In genomic region chr10:35462491-35462934, GRCh38 we compare ENCODE assay signal across 8 cellular contexts.
DNase-seq lines count a peak whose midpoint lies in the region; ATAC-seq and TF ChIP-seq lines count a peak whose summit lies in the region.

No MANE protein-coding gene starts in this region.

- H3K9me3 ChIP-seq in right atrium auricular region: no peaks in the 10 kb centered on the region

- intact Hi-C loops in Right ventricle myocardium inferior (cut with DNase I): loop anchor here (2.0 kb wide), 1 partner anchor 126 kb away; the partner anchor contains the start of gene CCNY

- H3K27ac ChIP-seq in right atrium auricular region (no peak overlapping the region), temporal lobe (ENCODE audit: low read depth, low read length) (peak overlapping the region; percentile 76)

- peaks cover 0 to 95% of the 10 kb centered on the region in 2 donors for H3K4me1 ChIP-seq in right atrium auricular region

- H3K36me3 ChIP-seq in right atrium auricular region: no peaks in the 10 kb centered on the region

- TF ChIP-seq CTCF in right atrium auricular region (IDR thresholded peaks at IDR 0.05): no peak

- no peaks in the 10 kb centered on the region for H3K27me3 ChIP-seq in right atrium auricular region

- H3K4me3 ChIP-seq in right atrium auricular region: no peak overlapping the region

- ATAC-seq in Right ventricle myocardium inferior: peak; percentile 64
- ATAC-seq in HG03196 (IDR thresholded peaks at IDR 0.05; ENCODE audit: unreplicated experiment): peak; percentile 69

- DNase-seq in Right ventricle myocardium inferior (ENCODE audit: missing footprints) (no peak), right atrium auricular region (ENCODE audit: low spot score) (no peak), dermis blood vessel endothelial cell (peak; percentile 61), mesenteric fat pad (ENCODE audit: low spot score) (no peak), SW 1271 (lab: John Stamatoyannopoulos, UW) (no peak)
- no peak for DNase-seq in stimulated activated CD4-positive, alpha-beta T cell treated with anti-CD3 and anti-CD28 coated beads, Interleukin-2, amount 100 ng/mL, for 48 hours
